Comparison of ENCODE assay signal across 1 cellular context in the genomic region with DNA sequence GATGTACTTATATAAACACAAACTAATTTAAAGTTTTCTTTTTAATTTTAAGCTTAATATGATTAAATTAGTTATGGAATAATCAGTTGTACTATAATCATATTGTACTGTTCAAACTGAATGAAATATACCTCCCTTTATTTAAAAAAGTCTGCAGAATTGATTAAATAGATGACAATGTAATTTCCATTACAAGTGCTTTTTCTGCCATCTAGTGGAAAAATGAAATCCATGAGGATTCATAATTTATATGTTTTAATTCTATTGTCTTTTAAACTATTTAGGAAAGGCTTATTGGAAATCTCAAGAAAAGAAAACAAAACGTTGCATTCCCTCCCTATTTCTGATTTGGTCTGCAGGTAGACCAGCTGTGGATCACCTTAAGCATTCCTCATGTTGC.
TF ChIP-seq lines count a peak whose summit lies in the region.

No MANE protein-coding gene starts in this region.

TF ChIP-seq in WTC11, 78 proteins besides CTCF, POLR2A, EP300 and RAD21 (continued from another document):
- TF ChIP-seq, protein P1, sequence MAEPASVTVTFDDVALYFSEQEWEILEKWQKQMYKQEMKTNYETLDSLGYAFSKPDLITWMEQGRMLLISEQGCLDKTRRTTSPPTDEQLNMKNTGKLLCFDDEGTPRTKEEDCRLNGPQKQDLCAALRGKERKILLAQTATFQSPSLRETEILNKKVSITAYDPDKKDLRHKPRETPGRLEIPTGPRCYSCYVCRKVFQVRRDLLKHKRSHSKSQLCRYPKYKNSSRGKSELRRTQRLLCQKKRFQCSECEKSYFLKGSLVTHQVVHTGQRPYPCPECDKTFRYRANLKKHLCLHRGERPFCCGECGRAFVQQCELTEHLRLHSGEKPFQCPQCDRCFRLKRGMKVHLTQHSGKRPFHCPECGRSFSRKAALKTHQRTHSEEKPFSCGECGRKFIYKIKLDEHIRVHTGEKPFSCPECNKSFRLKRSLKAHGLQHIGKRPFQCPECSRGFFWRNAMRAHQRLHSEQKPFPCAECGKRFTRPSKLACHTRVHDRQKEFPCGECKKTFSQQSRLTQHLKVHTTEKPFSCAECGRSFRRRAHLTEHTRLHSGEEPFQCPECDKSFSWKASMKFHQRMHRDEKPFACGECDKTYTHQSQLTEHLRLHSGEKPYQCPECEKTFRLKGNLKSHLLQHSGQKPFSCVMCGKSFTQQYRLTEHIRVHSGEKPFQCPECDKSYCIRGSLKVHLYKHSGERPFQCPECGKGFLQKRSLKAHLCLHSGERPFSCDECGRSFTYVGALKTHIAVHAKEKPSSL (CRISPR knock-in tag; conservative IDR thresholded peaks at IDR 0.05), result no peak
- no peak for TF ChIP-seq ERG (CRISPR knock-in tag; IDR thresholded peaks at IDR 0.05)
